15 cellular contexts compared by ENCODE assay signal in the genomic region with DNA sequence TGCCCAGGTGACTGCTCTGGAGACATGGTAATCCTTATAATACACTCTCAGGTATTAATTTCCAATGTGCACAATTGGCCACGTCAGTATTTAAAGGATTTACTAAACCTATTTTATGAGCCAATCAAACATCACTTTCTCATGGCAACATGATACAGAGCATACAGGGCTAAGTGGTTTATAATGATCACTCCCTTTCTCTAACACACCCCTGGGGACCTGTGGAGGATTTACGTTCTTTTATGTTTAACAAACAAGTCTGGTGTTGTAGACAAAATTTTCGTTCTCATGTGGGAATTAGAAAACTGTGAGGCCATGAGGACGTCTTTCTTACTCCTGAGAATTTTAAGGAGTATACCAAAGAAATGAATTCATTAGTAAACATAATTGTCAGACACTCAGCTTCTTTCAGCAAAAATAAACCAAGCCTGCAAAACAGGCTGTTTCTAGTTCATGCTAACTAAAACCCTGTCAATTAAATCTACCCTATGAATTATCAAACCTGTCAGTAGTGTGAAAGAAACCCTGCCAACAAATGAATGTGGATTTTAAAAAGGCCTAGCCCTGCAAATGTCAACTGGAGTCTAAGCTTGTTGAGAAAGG.
DNase-seq lines count a peak whose midpoint lies in the region; ATAC-seq, FAIRE-seq and TF ChIP-seq lines count a peak whose summit lies in the region.
"Had no signal": no experiment of that assay in that cellular context is flagged by ENCODE, and none has a peak within 500 bp of the region (broad histone marks: within the 10 kb centered on the region; RNA-seq: fewer than 3 reads in every experiment).

No MANE protein-coding gene starts in this region.

- no peak overlapping the region for H3K18ac ChIP-seq in H9 (ENCODE audit: insufficient read length, low read depth, low read length)

- H2AFZ ChIP-seq in H9 (ENCODE audit: low read length), result no peak overlapping the region

- H3K79me2 ChIP-seq in H9 (ENCODE audit: insufficient read depth, low read length), result no peaks in the 10 kb centered on the region

- H3K23ac ChIP-seq in H9 (ENCODE audit: insufficient read length, low read depth, low read length), result no peak overlapping the region

- H4K5ac ChIP-seq in H9 (ENCODE audit: insufficient read length, low read depth, low read length), result no peak overlapping the region

- no peak overlapping the region for H3K4ac ChIP-seq in H9 (ENCODE audit: low read depth, low read length)

- no peak overlapping the region for H3K9ac ChIP-seq in SK-N-MC (ENCODE audit: insufficient read length)
- no peak overlapping the region for H3K9ac ChIP-seq in H9 (ENCODE audit: extremely low read depth, insufficient read length, low read length)

- H3K9me3 ChIP-seq in SK-N-MC (ENCODE audit: low read depth, low read length), result no peaks in the 10 kb centered on the region
- no peaks in the 10 kb centered on the region for H3K9me3 ChIP-seq in H9 (ENCODE audit: control insufficient read depth, low read depth, low read length)
- H3K9me3 ChIP-seq: SJCRH30 had no signal

- no peaks in the 10 kb centered on the region for H3K36me3 ChIP-seq in SK-N-MC (ENCODE audit: insufficient read depth, low read length)
- H3K36me3 ChIP-seq: SJCRH30 had no signal

- H3K14ac ChIP-seq in H9 (ENCODE audit: insufficient read depth, low read length), result no peak overlapping the region

- H3K4me3 ChIP-seq in SK-N-MC, result no peak overlapping the region
- H3K4me3 ChIP-seq: SJCRH30 had no signal

- H2AK5ac ChIP-seq in H9 (ENCODE audit: insufficient read length, low read length), result no peak overlapping the region

- no peaks in the 10 kb centered on the region for H3K4me1 ChIP-seq in H9 (ENCODE audit: insufficient read depth, low read length)

- H3K4me2 ChIP-seq in H9 (ENCODE audit: insufficient read depth, insufficient read length, low read length), result no peak overlapping the region

- no peaks in the 10 kb centered on the region for H3K27me3 Mint-ChIP-seq in H9 (ENCODE audit: low read depth)
- no peaks in the 10 kb centered on the region for H3K27me3 Mint-ChIP-seq in activated T-helper 2 cell treated with anti-CD3 and anti-CD28 coated beads, Interferon-gamma antibody, Interleukin-2, Interleukin-4, amounts not matched to agents 10 μg/mL and 5 μg/mL and 100 μg/mL, durations not matched to agents 14 hours and 24 hours and 36 hours (ENCODE audit: low read depth)
- no peaks in the 10 kb centered on the region for H3K27me3 Mint-ChIP-seq in stimulated activated memory B cell treated with anti-CD40 and anti-IgM and Interleukin-4, amounts not matched to agents 10 μg/mL and 1 μg/mL and 100 μg/mL, for 72 hours

- no peak overlapping the region for H4K91ac ChIP-seq in H9 (ENCODE audit: insufficient read length, low read depth, low read length)

- WGBS in H9 (ENCODE audit: extremely low coverage, insufficient read length, low lambda C conversion rate), result no CpG with 5 or more reads among the region's 4 CpGs

- H3K4me1 Mint-ChIP-seq in H9, result no peaks in the 10 kb centered on the region
- no peaks in the 10 kb centered on the region for H3K4me1 Mint-ChIP-seq in activated T-helper 2 cell treated with anti-CD3 and anti-CD28 coated beads, Interferon-gamma antibody, Interleukin-2, Interleukin-4, amounts not matched to agents 10 μg/mL and 5 μg/mL and 100 μg/mL, durations not matched to agents 14 hours and 24 hours and 36 hours (ENCODE audit: low read depth)
- H3K4me1 Mint-ChIP-seq in stimulated activated memory B cell treated with anti-CD40 and anti-IgM and Interleukin-4, amounts not matched to agents 10 μg/mL and 1 μg/mL and 100 μg/mL, for 72 hours, result no peaks in the 10 kb centered on the region

- no peak overlapping the region for H3K27ac Mint-ChIP-seq in H9
- no peak overlapping the region for H3K27ac Mint-ChIP-seq in activated T-helper 2 cell treated with anti-CD3 and anti-CD28 coated beads, Interferon-gamma antibody, Interleukin-2, Interleukin-4, amounts not matched to agents 10 μg/mL and 5 μg/mL and 100 μg/mL, durations not matched to agents 14 hours and 24 hours and 36 hours
- no peak overlapping the region for H3K27ac Mint-ChIP-seq in stimulated activated memory B cell treated with anti-CD40 and anti-IgM and Interleukin-4, amounts not matched to agents 10 μg/mL and 1 μg/mL and 100 μg/mL, for 72 hours

- H3K4me3 Mint-ChIP-seq in H9, result no peak overlapping the region
- no peak overlapping the region for H3K4me3 Mint-ChIP-seq in activated T-helper 2 cell treated with anti-CD3 and anti-CD28 coated beads, Interferon-gamma antibody, Interleukin-2, Interleukin-4, amounts not matched to agents 10 μg/mL and 5 μg/mL and 100 μg/mL, durations not matched to agents 14 hours and 24 hours and 36 hours (ENCODE audit: low read depth)
- no peak overlapping the region for H3K4me3 Mint-ChIP-seq in stimulated activated memory B cell treated with anti-CD40 and anti-IgM and Interleukin-4, amounts not matched to agents 10 μg/mL and 1 μg/mL and 100 μg/mL, for 72 hours

- no peaks in the 10 kb centered on the region for H3K36me3 Mint-ChIP-seq in H9 (ENCODE audit: insufficient read depth in 1 of 3, low read depth in 3 of 3)
- no peaks in the 10 kb centered on the region for H3K36me3 Mint-ChIP-seq in activated T-helper 2 cell treated with anti-CD3 and anti-CD28 coated beads, Interferon-gamma antibody, Interleukin-2, Interleukin-4, amounts not matched to agents 10 μg/mL and 5 μg/mL and 100 μg/mL, durations not matched to agents 14 hours and 24 hours and 36 hours (ENCODE audit: low read depth)
- no peaks in the 10 kb centered on the region for H3K36me3 Mint-ChIP-seq in stimulated activated memory B cell treated with anti-CD40 and anti-IgM and Interleukin-4, amounts not matched to agents 10 μg/mL and 1 μg/mL and 100 μg/mL, for 72 hours

- no peaks in the 10 kb centered on the region for H3K23me2 ChIP-seq in H9 (ENCODE audit: insufficient read length, low read depth, low read length, poor library complexity, severe bottlenecking)

- H3T11ph ChIP-seq in H9 (ENCODE audit: low read length), result no peak overlapping the region

- no peak overlapping the region for H2BK15ac ChIP-seq in H9 (ENCODE audit: low read depth, low read length)

- H3K56ac ChIP-seq in H9 (ENCODE audit: insufficient read length, low read depth, low read length), result no peak overlapping the region

- H2BK5ac ChIP-seq in H9 (ENCODE audit: insufficient read length, low read length), result no peak overlapping the region

- no peak for FAIRE-seq in frontal cortex (lab: Jason Lieb, UNC)
- FAIRE-seq: TTC549 had no signal

- DNase-seq in NCI-H2107 treated with DMSO at 0.1 percent for 48 hours (lab: John Stamatoyannopoulos, UW; ENCODE audit: unreplicated experiment) (peak; percentile 79), NCI-H2107 (lab: John Stamatoyannopoulos, UW) (no peak), NCI-H2196 treated with DMSO at 0.1 percent for 48 hours (lab: John Stamatoyannopoulos, UW; ENCODE audit: unreplicated experiment) (peak; percentile 7), SK-N-MC (ENCODE audit: low read depth, low spot score) (peak; percentile 24), H9 (no peak), frontal cortex (ENCODE audit: low spot score in 2 of 2) (no peak)
- no peak for DNase-seq in activated T-helper 2 cell treated with anti-CD3 and anti-CD28 coated beads, Interferon-gamma antibody, Interleukin-2, Interleukin-4, amounts not matched to agents 10 μg/mL and 5 μg/mL and 100 μg/mL, durations not matched to agents 14 hours and 24 hours and 36 hours (ENCODE audit: low spot score)
- DNase-seq: 8988T, activated gamma-delta T cell, KG1, mesenchymal stem cell, occipital lobe had no signal

- H2BK12ac ChIP-seq in H9 (ENCODE audit: insufficient read length, low read depth, low read length), result no peak overlapping the region

- H3K27ac ChIP-seq in SK-N-MC (no peak overlapping the region), H9 (ENCODE audit: insufficient read length, low read depth, low read length) (no peak overlapping the region)
- H3K27ac ChIP-seq: SJCRH30 had no signal

- no peaks in the 10 kb centered on the region for H3K27me3 ChIP-seq in H9 (ENCODE audit: insufficient read depth, low read length)
- H3K27me3 ChIP-seq: SJCRH30 had no signal

- no peak overlapping the region for H2BK120ac ChIP-seq in H9 (ENCODE audit: low read depth, low read length, poor library complexity, severe bottlenecking)

- no peak for ATAC-seq in stimulated activated memory B cell treated with anti-CD40 and anti-IgM and Interleukin-4, amounts not matched to agents 10 μg/mL and 1 μg/mL and 100 μg/mL, for 72 hours

- no peaks in the 10 kb centered on the region for H3K79me1 ChIP-seq in H9 (ENCODE audit: insufficient read depth, low read depth, low read length, poor library complexity, severe bottlenecking)

- H4K20me1 ChIP-seq in H9 (ENCODE audit: control insufficient read depth, insufficient read depth, insufficient read length), result no peaks in the 10 kb centered on the region

- H2BK20ac ChIP-seq in H9 (ENCODE audit: low read depth, low read length, poor library complexity, severe bottlenecking), result no peak overlapping the region

- no peak overlapping the region for H4K8ac ChIP-seq in H9 (replicated peaks; ENCODE audit: insufficient read length, low read depth, low read length)

- intact Hi-C loops in activated T-helper 2 cell treated with anti-CD3 and anti-CD28 coated beads, Interferon-gamma antibody, Interleukin-2, Interleukin-4, amounts not matched to agents 10 μg/mL and 5 μg/mL and 100 μg/mL, durations not matched to agents 14 hours and 24 hours and 36 hours (cut with micrococcal nuclease), result no loop called here

- no peak for TF ChIP-seq CTCF in H9 (conservative IDR thresholded peaks at IDR 0.05)

- H3K9me3 Mint-ChIP-seq in H9, result no peaks in the 10 kb centered on the region
- peaks cover under 1% of the 10 kb centered on the region for H3K9me3 Mint-ChIP-seq in activated T-helper 2 cell treated with anti-CD3 and anti-CD28 coated beads, Interferon-gamma antibody, Interleukin-2, Interleukin-4, amounts not matched to agents 10 μg/mL and 5 μg/mL and 100 μg/mL, durations not matched to agents 14 hours and 24 hours and 36 hours
- H3K9me3 Mint-ChIP-seq in stimulated activated memory B cell treated with anti-CD40 and anti-IgM and Interleukin-4, amounts not matched to agents 10 μg/mL and 1 μg/mL and 100 μg/mL, for 72 hours, result peaks cover 3% of the 10 kb centered on the region

Comparison
In these comparisons a context has a peak if more than half of its experiments do, and no peak if none do; other contexts are left out.
1. DNase-seq: peak in NCI-H2107 treated with DMSO at 0.1 percent for 48 hours (single experiment), NCI-H2196 treated with DMSO at 0.1 percent for 48 hours (single experiment) and SK-N-MC (single experiment); none in NCI-H2107 (single experiment), H9 (single experiment), frontal cortex (0 of 2) and activated T-helper 2 cell treated with anti-CD3 and anti-CD28 coated beads, Interferon-gamma antibody, Interleukin-2, Interleukin-4, amounts not matched to agents 10 μg/mL and 5 μg/mL and 100 μg/mL, durations not matched to agents 14 hours and 24 hours and 36 hours (single experiment).